In the genomic region with DNA sequence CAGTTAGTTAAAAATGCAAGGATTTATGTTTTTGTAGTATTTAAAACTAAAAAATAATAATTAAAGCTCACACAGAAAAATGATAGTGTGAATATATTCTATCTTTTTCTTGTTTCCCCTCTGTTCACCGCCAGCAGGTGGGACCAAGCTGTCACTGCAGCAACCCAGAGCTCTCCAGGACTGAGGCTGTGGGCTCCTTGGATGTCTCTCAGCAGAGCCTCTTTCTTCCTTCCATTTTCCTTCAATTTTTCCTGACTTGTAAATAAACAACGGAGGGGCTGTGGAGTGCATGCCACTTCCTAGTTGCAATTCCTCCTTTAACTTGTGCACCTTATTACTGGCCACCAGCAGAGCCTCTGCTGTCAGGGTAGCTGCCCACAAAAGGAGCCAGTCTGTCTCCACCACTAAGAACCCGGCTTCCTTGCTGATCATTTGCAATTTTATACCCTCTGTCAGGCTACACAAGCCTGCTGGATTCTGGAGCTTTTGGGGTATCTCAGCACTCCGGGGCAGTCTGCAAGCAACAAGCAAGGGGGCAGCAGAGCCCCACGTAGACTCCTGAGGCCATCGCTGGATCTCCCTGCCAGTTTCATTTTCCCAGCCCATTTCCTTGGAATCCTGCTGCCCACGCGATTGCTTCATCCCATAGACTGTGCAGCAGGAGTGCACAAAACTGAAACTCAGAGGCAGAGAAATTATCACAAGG, we compare ENCODE assay signal across 8 cellular contexts.
DNase-seq lines count a peak whose midpoint lies in the region; FAIRE-seq and TF ChIP-seq lines count a peak whose summit lies in the region.

No MANE protein-coding gene starts in this region.

- H3K36me3 ChIP-seq in H1 (ENCODE audit: control insufficient read depth in 2 of 4, insufficient read depth in 4 of 4, low read length in 3 of 4) = peaks cover 0 to under 1% (median 0%) of the 10 kb centered on the region in 4 experiments; a peak in 1 of 8 replicates

- no peak overlapping the region for H3K56ac ChIP-seq in H1 (replicated peaks; ENCODE audit: insufficient read length, low read depth, low read length)

- H2BK12ac ChIP-seq in H1 (ENCODE audit: low read depth, low read length) = peak overlapping the region; percentile 76; the same call in 1 of the 2 replicates

- H2BK5ac ChIP-seq in H1 (ENCODE audit: low read depth, low read length) = peak overlapping the region; percentile 48

- 0 out of 2 replicates have a peak overlapping the region, but pooled peaks have one; percentile 62 for H3K18ac ChIP-seq in H1 (ENCODE audit: extremely low read depth, low read length)

- H2AFZ ChIP-seq in H1 (ENCODE audit: low read length) = peak overlapping the region; percentile 99

- H3K9me3 ChIP-seq in H1 (ENCODE audit: insufficient read depth in 2 of 2, low read depth in 1 of 2, low read length in 1 of 2) = peaks cover 0 to under 1% of the 10 kb centered on the region in 2 experiments; a peak in 1 of 4 replicates

- peaks cover 0 to 7% (median 0%) of the 10 kb centered on the region in 4 experiments; a peak in 3 of 7 replicates for H3K4me1 ChIP-seq in H1 (replicated peaks in 1 of 4; ENCODE audit: control insufficient read depth in 3 of 4, insufficient read depth in 4 of 4, low read length in 3 of 4)

- no peak overlapping the region for H3K14ac ChIP-seq in H1 (ENCODE audit: insufficient read length)

- H3K23me2 ChIP-seq in H1 (ENCODE audit: low read depth, low read length) = no peaks in the 10 kb centered on the region

- no peak overlapping the region for H4K5ac ChIP-seq in H1 (ENCODE audit: insufficient read length, low read depth, low read length)

- FAIRE-seq in H1 (lab: Jason Lieb, UNC) = peak; percentile 93

- no peak overlapping the region for H4K8ac ChIP-seq in H1 (ENCODE audit: extremely low read depth, insufficient read depth, low read length)

- POLR2A ChIA-PET in H1 (lab: Charles Lee; ENCODE audit: partially characterized antibody) (no interaction called here), GM10248 (lab: Yijun Ruan, JAX) (no interaction called here)

- H3K27ac ChIP-seq in H1 (ENCODE audit: low read depth, low read length) = no peak overlapping the region

- no peak overlapping the region for H4K91ac ChIP-seq in H1 (replicated peaks; ENCODE audit: insufficient read length, low read length)

- H3K27me3 Mint-ChIP-seq in mesothelial cell of epicardium (ENCODE audit: low read depth) = no peaks in the 10 kb centered on the region

- TF ChIP-seq POLR2A in H1 (IDR thresholded peaks at IDR 0.05; ENCODE audit: control extremely low read depth in 1 of 2, low read depth in 2 of 2, low read length in 2 of 2) = no peak

- CTCF ChIA-PET in H1 (lab: Charles Lee; ENCODE audit: partially characterized antibody) = interaction anchor here (0.6 to 2.4 kb wide), 22 partner anchors 9 to 637 kb away, joined by 3 to 15 read pairs (median 3); no protein-coding TSS in a partner anchor
- CTCF ChIA-PET in GM10248 (lab: Yijun Ruan, JAX) = interaction anchor here (1.3 kb wide), 1 partner anchor 10 kb away, joined by 3 read pairs; no protein-coding TSS in a partner anchor

- no peak overlapping the region for H2BK15ac ChIP-seq in H1 (ENCODE audit: low read length)

- peak; percentile 20 for DNase-seq in G401 (ENCODE audit: low spot score)
- DNase-seq in NCI-H774 (lab: John Stamatoyannopoulos, UW) = peak; percentile 28
- DNase-seq in H1 (ENCODE audit: low read depth in 1 of 2, low spot score in 2 of 2) = peak; percentile 57 to 66
- DNase-seq in mesothelial cell of epicardium (ENCODE audit: low spot score in 2 of 2, unreplicated experiment in 2 of 2) = peak in 1 of 2 experiments; percentile 46
- DNase-seq in occipital lobe (lab: John Stamatoyannopoulos, UW) = no peak
- DNase-seq in GM10248 (ENCODE audit: extremely low spot score) = no peak
- DNase-seq in 8988T = no peak
- DNase-seq in COLO668 (lab: John Stamatoyannopoulos, UW; ENCODE audit: unreplicated experiment) = no peak

- no peak overlapping the region; a peak in 1 of 8 replicates for H3K4me3 ChIP-seq in H1 (ENCODE audit: extremely low read depth in 1 of 4, insufficient read depth in 2 of 4, low read depth in 3 of 4, low read length in 4 of 4)

- H3K79me2 ChIP-seq in H1 (ENCODE audit: control insufficient read depth in 1 of 2, insufficient read depth in 2 of 2, low read length in 2 of 2) = no peaks in the 10 kb centered on the region

- TF ChIP-seq EP300 in H1 (IDR thresholded peaks at IDR 0.05; ENCODE audit: borderline replicate concordance in 1 of 2, low read depth in 2 of 2, low read length in 2 of 2) = no peak

- peaks cover 9% of the 10 kb centered on the region for H3K4me1 Mint-ChIP-seq in mesothelial cell of epicardium

- H3K4ac ChIP-seq in H1 (replicated peaks; ENCODE audit: insufficient read length, low read depth, low read length) = peak overlapping the region; percentile 24

- H3K4me2 ChIP-seq in H1 (ENCODE audit: insufficient read depth in 1 of 2, low read depth in 2 of 2, low read length in 2 of 2) = peak overlapping the region in 1 of 2 experiments; percentile 26; a peak in 3 of 4 replicates

- H3K27me3 ChIP-seq in H1 (replicated peaks in 1 of 4; ENCODE audit: control insufficient read depth in 3 of 4, extremely low read depth in 1 of 4, insufficient read depth in 3 of 4, low read length in 3 of 4) = no peaks in the 10 kb centered on the region

- no peaks in the 10 kb centered on the region for H4K20me1 ChIP-seq in H1 (replicated peaks in 1 of 2; ENCODE audit: control insufficient read depth in 1 of 2, insufficient read depth in 2 of 2, low read length in 2 of 2)

- peaks cover 14% of the 10 kb centered on the region for H3K9me3 Mint-ChIP-seq in mesothelial cell of epicardium

- no peak overlapping the region for H2BK120ac ChIP-seq in H1 (replicated peaks; ENCODE audit: low read depth, low read length)

- peak overlapping the region; percentile 62; the same call in 1 of the 2 replicates for H2BK20ac ChIP-seq in H1 (ENCODE audit: low read length)

- TF ChIP-seq RAD21 in H1 (IDR thresholded peaks at IDR 0.05 in 1 of 2, conservative IDR thresholded peaks at IDR 0.05 in 1 of 2; ENCODE audit: low read depth in 2 of 2, low read length in 2 of 2) = peak; percentile 96

- H3K79me1 ChIP-seq in H1 (ENCODE audit: low read depth, low read length) = no peaks in the 10 kb centered on the region

- H3K4me3 Mint-ChIP-seq in mesothelial cell of epicardium = peak overlapping the region; percentile 44

- no peak overlapping the region for H3K9ac ChIP-seq in H1 (replicated peaks in 1 of 4; ENCODE audit: extremely low read depth in 1 of 4, low read depth in 3 of 4, low read length in 3 of 4)

- in situ Hi-C loops in G401 (cut with HindIII; ENCODE audit: low sequenced_read_pairs) = no loop called here

- no peak overlapping the region for H3K23ac ChIP-seq in H1 (ENCODE audit: insufficient read length)

- WGBS in H1 (ENCODE audit: extremely low coverage in 1 of 2, insufficient coverage in 1 of 2, insufficient read length in 1 of 2, insufficient replicate concordance in 2 of 2, low coverage in 1 of 2, low lambda C conversion rate in 2 of 2, missing lambda C conversion rate in 1 of 2), 2 experiments = 45% methylated on average over 8 of the region's 8 CpGs; no CpG with 5 or more reads in 1 of the 2 experiments

- H2AK5ac ChIP-seq in H1 (ENCODE audit: low read depth, low read length) = no peak overlapping the region

- TF ChIP-seq CTCF in H1 (IDR thresholded peaks at IDR 0.05; ENCODE audit: control extremely low read depth in 1 of 3, insufficient read depth in 1 of 3, low read depth in 1 of 3, low read length in 3 of 3) = peak; percentile 75 to 88 (median 78)
- no peak for TF ChIP-seq CTCF in mesothelial cell of epicardium (IDR thresholded peaks at IDR 0.05; ENCODE audit: unreplicated experiment)
- TF ChIP-seq CTCF in GM10248 (IDR thresholded peaks at IDR 0.05; ENCODE audit: control extremely low read depth, extremely low read depth, low read depth, missing control alignments) = no peak

- H3K36me3 Mint-ChIP-seq in mesothelial cell of epicardium = no peaks in the 10 kb centered on the region

- H3K27ac Mint-ChIP-seq in mesothelial cell of epicardium = no peak overlapping the region

TF ChIP-seq in H1, 55 proteins besides CTCF, POLR2A, EP300 and RAD21:
- TF ChIP-seq CEBPB (IDR thresholded peaks at IDR 0.05; ENCODE audit: low read depth, low read length) (peak; percentile 93), GABPA (IDR thresholded peaks at IDR 0.05; ENCODE audit: borderline replicate concordance, insufficient read depth, low read length) (no peak), EGR1 (IDR thresholded peaks at IDR 0.05; ENCODE audit: borderline replicate concordance, low read depth, low read length) (peak; percentile 80), YY1 (IDR thresholded peaks at IDR 0.05; ENCODE audit: low read depth, low read length) (peak; percentile 16; the same call in 1 of the 2 replicates)
TF ChIP-seq in H1: peak in this region for 3.

Comparison
In these comparisons a context has a peak if more than half of its experiments do, and no peak if none do; other contexts are left out.
1. DNase-seq: peak in G401 (single experiment), NCI-H774 (single experiment) and H1 (2 of 2); none in occipital lobe (single experiment), GM10248 (single experiment), 8988T (single experiment) and COLO668 (single experiment).
2. CTCF ChIP-seq: peak in H1 (3 of 3); none in mesothelial cell of epicardium (single experiment) and GM10248 (single experiment).